ENCODE assay signal across 21 cellular contexts in genomic region chr14:65600742-65601141, GRCh38.
DNase-seq lines count a peak whose midpoint lies in the region; ATAC-seq, FAIRE-seq and TF ChIP-seq lines count a peak whose summit lies in the region.
"Had no signal": no experiment of that assay in that cellular context is flagged by ENCODE, and none has a peak within 500 bp of the region (broad histone marks: within the 10 kb centered on the region; RNA-seq: fewer than 3 reads in every experiment).

No MANE protein-coding gene starts in this region.

- H3K4me2 ChIP-seq in GM23338 (no peak overlapping the region), PC-9 (no peak overlapping the region)

- H3K36me3 ChIP-seq in GM23338 (ENCODE audit: insufficient read depth) (no peaks in the 10 kb centered on the region), PC-9 (ENCODE audit: low read depth) (no peaks in the 10 kb centered on the region)
- H3K36me3 ChIP-seq: BE2C had no signal

- H3K27ac ChIP-seq in GM23338 (ENCODE audit: low read depth) (no peak overlapping the region), PC-9 (peak overlapping the region; percentile 29)

- TF ChIP-seq CTCF in GM23338 (conservative IDR thresholded peaks at IDR 0.05; ENCODE audit: low read depth in 2 of 2): no peak
- no peak for TF ChIP-seq CTCF in PC-9 (conservative IDR thresholded peaks at IDR 0.05)
- TF ChIP-seq CTCF in epithelial cell of esophagus (IDR thresholded peaks at IDR 0.05; ENCODE audit: insufficient read depth, low read depth, low read length, missing control alignments): no peak

- H2AFZ ChIP-seq in GM23338 (no peak overlapping the region), PC-9 (no peak overlapping the region)

- H4K20me1 ChIP-seq in GM23338 (replicated peaks; ENCODE audit: insufficient read depth) (no peaks in the 10 kb centered on the region), PC-9 (ENCODE audit: insufficient read depth) (0 out of 2 replicates have a peak, but pooled peaks cover 3% of the 10 kb centered on the region)

- no peak overlapping the region for H3K4me3 Mint-ChIP-seq in GM23338

- no peaks in the 10 kb centered on the region; the same call in 1 of the 2 replicates for H3K9me2 ChIP-seq in GM23338 (ENCODE audit: insufficient read depth)
- no peaks in the 10 kb centered on the region for H3K9me2 ChIP-seq in PC-9 (ENCODE audit: insufficient read depth)

- POLR2A ChIA-PET in PC-9 (lab: Charles Lee; ENCODE audit: unreplicated experiment): no interaction called here

- no peaks in the 10 kb centered on the region; the same call in 2 of the 3 replicates for H3K36me3 Mint-ChIP-seq in GM23338 (ENCODE audit: low read depth)

- H3K4me3 ChIP-seq in GM23338 (no peak overlapping the region), PC-9 (no peak overlapping the region), epithelial cell of esophagus (ENCODE audit: low read length) (no peak overlapping the region)

- H3K4me1 ChIP-seq in GM23338 (ENCODE audit: insufficient read depth) (no peaks in the 10 kb centered on the region), PC-9 (replicated peaks; ENCODE audit: insufficient read depth) (no peaks in the 10 kb centered on the region)
- H3K4me1 ChIP-seq: BE2C had no signal

- no TSS peak for BruUV-seq in PC-9 (replicated peaks; lab: Mats Ljungman, UMichigan)

- no peak for ATAC-seq in GM23338
- ATAC-seq: HCT116 had no signal

- intact Hi-C loops in PC-9 (cut with micrococcal nuclease; ENCODE audit: unreplicated experiment): no loop called here

- H3K9me3 Mint-ChIP-seq in GM23338: no peaks in the 10 kb centered on the region

- no peaks in the 10 kb centered on the region for H3K79me2 ChIP-seq in GM23338 (replicated peaks; ENCODE audit: insufficient read depth)
- H3K79me2 ChIP-seq in PC-9 (ENCODE audit: low read depth): peaks cover 81% of the 10 kb centered on the region

- H3K9me3 ChIP-seq in PC-9 (ENCODE audit: insufficient read depth, low read depth): no peaks in the 10 kb centered on the region
- H3K9me3 ChIP-seq: BE2C had no signal

- H3K27me3 Mint-ChIP-seq in GM23338 (ENCODE audit: insufficient read depth, low read depth, poor library complexity): no peaks in the 10 kb centered on the region

- CTCF ChIA-PET in PC-9 (lab: Charles Lee): no interaction called here

- no peaks in the 10 kb centered on the region for H3K4me1 Mint-ChIP-seq in GM23338

- peak overlapping the region; percentile 80; the same call in 1 of the 2 replicates for H3K27ac Mint-ChIP-seq in GM23338

- H3F3A ChIP-seq in GM23338 (replicated peaks; ENCODE audit: low read depth): no peaks in the 10 kb centered on the region
- peaks cover 35% of the 10 kb centered on the region; the same call in 1 of the 2 replicates for H3F3A ChIP-seq in PC-9 (ENCODE audit: insufficient read depth, low read depth)

- H3K27me3 ChIP-seq in GM23338 (ENCODE audit: insufficient read depth): no peaks in the 10 kb centered on the region
- H3K27me3 ChIP-seq in PC-9 (ENCODE audit: insufficient read depth, low read depth): no peaks in the 10 kb centered on the region
- H3K27me3 ChIP-seq: BE2C had no signal

- DNase-seq in DMS53 (lab: John Stamatoyannopoulos, UW): peak; percentile 26
- DNase-seq in GM23338 (ENCODE audit: low spot score): no peak
- no peak for DNase-seq in PC-9
- DNase-seq in epithelial cell of esophagus (ENCODE audit: low read depth): peak; percentile 55
- DNase-seq in cerebellar nuclear complex (lab: John Stamatoyannopoulos, UW): no peak
- DNase-seq in RCC 7860 (ENCODE audit: low spot score): no peak
- no peak for DNase-seq in stimulated activated CD4-positive, alpha-beta T cell treated with anti-CD3 and anti-CD28 coated beads, Interleukin-2, amount 100 ng/mL, for 48 hours
- DNase-seq in NCI-H2081 treated with DMSO at 0.1 percent for 48 hours (lab: John Stamatoyannopoulos, UW): no peak
- DNase-seq: BE2C, DMS79 treated with DMSO at 0.1 percent for 48 hours, Kasumi-1, MM.1S, NCI-H1048, NCI-H1436 treated with DMSO at 0.1 percent for 48 hours, NCI-H1930, NCI-H2171 treated with DMSO at 0.1 percent for 48 hours, NCI-H526, RPMI8226, SHP77 had no signal

- no peak for FAIRE-seq in RCC 7860 (lab: Jason Lieb, UNC)
- FAIRE-seq: H1 had no signal

TF ChIP-seq in GM23338, 12 proteins besides CTCF, POLR2A, EP300 and RAD21 (continues in another document):
- TF ChIP-seq POLR2AphosphoS5 (IDR thresholded peaks at IDR 0.05; ENCODE audit: low read depth): no peak
- TF ChIP-seq CREB1 (CRISPR knock-in tag; IDR thresholded peaks at IDR 0.05; ENCODE audit: low read depth): no peak
- TF ChIP-seq ZNF331 (CRISPR knock-in tag; IDR thresholded peaks at IDR 0.05; ENCODE audit: low read depth): no peak
- no peak for TF ChIP-seq ETS1 (IDR thresholded peaks at IDR 0.05)
- TF ChIP-seq EZH2 (IDR thresholded peaks at IDR 0.05; ENCODE audit: low read depth, unreplicated experiment): no peak
- TF ChIP-seq, protein P1, sequence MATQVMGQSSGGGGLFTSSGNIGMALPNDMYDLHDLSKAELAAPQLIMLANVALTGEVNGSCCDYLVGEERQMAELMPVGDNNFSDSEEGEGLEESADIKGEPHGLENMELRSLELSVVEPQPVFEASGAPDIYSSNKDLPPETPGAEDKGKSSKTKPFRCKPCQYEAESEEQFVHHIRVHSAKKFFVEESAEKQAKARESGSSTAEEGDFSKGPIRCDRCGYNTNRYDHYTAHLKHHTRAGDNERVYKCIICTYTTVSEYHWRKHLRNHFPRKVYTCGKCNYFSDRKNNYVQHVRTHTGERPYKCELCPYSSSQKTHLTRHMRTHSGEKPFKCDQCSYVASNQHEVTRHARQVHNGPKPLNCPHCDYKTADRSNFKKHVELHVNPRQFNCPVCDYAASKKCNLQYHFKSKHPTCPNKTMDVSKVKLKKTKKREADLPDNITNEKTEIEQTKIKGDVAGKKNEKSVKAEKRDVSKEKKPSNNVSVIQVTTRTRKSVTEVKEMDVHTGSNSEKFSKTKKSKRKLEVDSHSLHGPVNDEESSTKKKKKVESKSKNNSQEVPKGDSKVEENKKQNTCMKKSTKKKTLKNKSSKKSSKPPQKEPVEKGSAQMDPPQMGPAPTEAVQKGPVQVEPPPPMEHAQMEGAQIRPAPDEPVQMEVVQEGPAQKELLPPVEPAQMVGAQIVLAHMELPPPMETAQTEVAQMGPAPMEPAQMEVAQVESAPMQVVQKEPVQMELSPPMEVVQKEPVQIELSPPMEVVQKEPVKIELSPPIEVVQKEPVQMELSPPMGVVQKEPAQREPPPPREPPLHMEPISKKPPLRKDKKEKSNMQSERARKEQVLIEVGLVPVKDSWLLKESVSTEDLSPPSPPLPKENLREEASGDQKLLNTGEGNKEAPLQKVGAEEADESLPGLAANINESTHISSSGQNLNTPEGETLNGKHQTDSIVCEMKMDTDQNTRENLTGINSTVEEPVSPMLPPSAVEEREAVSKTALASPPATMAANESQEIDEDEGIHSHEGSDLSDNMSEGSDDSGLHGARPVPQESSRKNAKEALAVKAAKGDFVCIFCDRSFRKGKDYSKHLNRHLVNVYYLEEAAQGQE (IDR thresholded peaks at IDR 0.05; ENCODE audit: unreplicated experiment): no peak

Comparison
In these comparisons a context has a peak if more than half of its experiments do, and no peak if none do; other contexts are left out.
1. DNase-seq: peak in DMS53 (single experiment) and epithelial cell of esophagus (single experiment); none in GM23338 (single experiment), PC-9 (0 of 2), cerebellar nuclear complex (0 of 2), RCC 7860 (single experiment), stimulated activated CD4-positive, alpha-beta T cell treated with anti-CD3 and anti-CD28 coated beads, Interleukin-2, amount 100 ng/mL, for 48 hours (0 of 2) and NCI-H2081 treated with DMSO at 0.1 percent for 48 hours (single experiment).